In genomic region chr13:110936519-110936918, GRCh38 we compare ENCODE assay signal across 22 cellular contexts.
"Had no signal": no experiment of that assay in that cellular context is flagged by ENCODE, and none has a peak within 500 bp of the region (broad histone marks: within the 10 kb centered on the region; RNA-seq: fewer than 3 reads in every experiment).

No MANE protein-coding gene starts in this region.

- H3K4me1 Mint-ChIP-seq: immature natural killer cell, mesothelial cell of epicardium had no signal

- DNase-seq: colonic mucosa; cortex of kidney; effector CD8-positive, alpha-beta T cell; effector memory CD8-positive, alpha-beta T cell; foreskin fibroblast; foreskin melanocyte; gastrocnemius medialis; glutamatergic neuron; head of caudate nucleus; heart right ventricle; hippocampal formation; immature natural killer cell; left cardiac atrium; left lung; left ventricle myocardium superior; lower lobe of right lung; mesenchymal stem cell; mucosa of descending colon; naive B cell had no signal

- H3K27ac ChIP-seq: colonic mucosa, esophagus muscularis mucosa, gastrocnemius medialis, heart right ventricle, left lung, lower lobe of right lung had no signal

- H3K4me3 Mint-ChIP-seq: dendritic cell treated with granulocyte-macrophage colony-stimulating factor and Interleukin-4, amounts not matched to agents 40 ng/mL and 50 ng/mL, for 4 days; effector memory CD8-positive, alpha-beta T cell; immature natural killer cell; mesothelial cell of epicardium; naive B cell had no signal

- H3K4me1 ChIP-seq: colonic mucosa, esophagus muscularis mucosa, gastrocnemius medialis, left lung, lower lobe of right lung had no signal

- H3K9me3 ChIP-seq: colonic mucosa had no signal

- H3K36me3 ChIP-seq: colonic mucosa, esophagus muscularis mucosa, gastrocnemius medialis, heart right ventricle, left lung, lower lobe of right lung had no signal

- ATAC-seq: effector memory CD8-positive, alpha-beta T cell; gastrocnemius medialis; heart right ventricle; left cardiac atrium; left lung; left ventricle myocardium superior; lower lobe of right lung; mucosa of descending colon had no signal

- H3K36me3 Mint-ChIP-seq: mesothelial cell of epicardium had no signal

- H3K4me3 ChIP-seq: colonic mucosa, esophagus muscularis mucosa, gastrocnemius medialis, heart right ventricle, left lung, lower lobe of right lung, mucosa of descending colon had no signal

- H3K27ac Mint-ChIP-seq: dendritic cell treated with granulocyte-macrophage colony-stimulating factor and Interleukin-4, amounts not matched to agents 40 ng/mL and 50 ng/mL, for 4 days; effector memory CD8-positive, alpha-beta T cell; immature natural killer cell; mesothelial cell of epicardium had no signal

- H3K27me3 ChIP-seq: colonic mucosa, gastrocnemius medialis, heart right ventricle, left lung had no signal
